In the genomic region with DNA sequence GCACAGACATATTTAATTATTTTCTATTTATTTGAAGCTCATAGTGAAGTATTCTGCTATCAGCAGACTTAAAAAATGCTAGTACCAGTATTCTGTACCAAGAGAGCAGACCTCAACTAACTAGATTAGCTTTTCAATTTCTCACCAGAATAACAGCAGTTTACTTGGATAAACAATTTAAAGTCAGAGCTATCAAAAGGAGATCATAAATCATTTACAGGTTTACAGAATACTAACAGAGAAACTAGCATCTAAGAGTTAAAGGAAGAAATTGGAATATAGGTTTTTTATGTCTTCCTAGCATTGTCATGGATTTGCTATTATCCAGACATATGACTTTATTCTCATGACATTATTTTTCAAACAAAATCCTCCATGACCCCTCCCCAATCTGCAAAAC, we compare ENCODE assay signal across 16 cellular contexts. TPM values are rescaled to one million over a fixed set of nuclear protein-coding genes. Genes with fewer than 3 reads are reported as not detected.
DNase-seq lines count a peak whose midpoint lies in the region; ATAC-seq and TF ChIP-seq lines count a peak whose summit lies in the region.
"Had no signal": no experiment of that assay in that cellular context is flagged by ENCODE, and none has a peak within 500 bp of the region (broad histone marks: within the 10 kb centered on the region; RNA-seq: fewer than 3 reads in every experiment).

No MANE protein-coding gene starts in this region.

- H3K4me3 ChIP-seq in ascending aorta, result peak overlapping the region in 1 of 2 donors; percentile 83
- H3K4me3 ChIP-seq in neural cell (ENCODE audit: low read length), result peak overlapping the region; percentile 87

- peaks cover 41% of the 10 kb centered on the region for H3K36me3 Mint-ChIP-seq in stimulated activated naive CD8-positive, alpha-beta T cell treated with anti-CD3 and anti-CD28 coated beads, Interleukin-15, Interleukin-2, amounts not matched to agents 100 ng/mL and 50 ng/mL, for 24 hours (ENCODE audit: low read depth)

- peak overlapping the region; percentile 95 for H3K27ac Mint-ChIP-seq in stimulated activated naive CD8-positive, alpha-beta T cell treated with anti-CD3 and anti-CD28 coated beads, Interleukin-15, Interleukin-2, amounts not matched to agents 100 ng/mL and 50 ng/mL, for 24 hours

- H4K20me1 ChIP-seq in neural cell (ENCODE audit: insufficient read depth), result no peaks in the 10 kb centered on the region

- H3K27me3 Mint-ChIP-seq in stimulated activated naive CD8-positive, alpha-beta T cell treated with anti-CD3 and anti-CD28 coated beads, Interleukin-15, Interleukin-2, amounts not matched to agents 100 ng/mL and 50 ng/mL, for 24 hours, result no peaks in the 10 kb centered on the region

- ATAC-seq in stimulated activated naive CD8-positive, alpha-beta T cell treated with anti-CD3 and anti-CD28 coated beads, Interleukin-15, Interleukin-2, amounts not matched to agents 100 U/mL and 50 U/mL, for 24 hours, result no peak
- ATAC-seq: left ventricle myocardium superior, SK-N-SH treated with all-trans-retinoic acid at 6 μM for 48 hours had no signal

- H3F3A ChIP-seq in neural cell (ENCODE audit: insufficient read depth, low read length, poor library complexity, severe bottlenecking), result no peaks in the 10 kb centered on the region

- TF ChIP-seq RAD21 in neural cell (conservative IDR thresholded peaks at IDR 0.05), result no peak

- H3K9me3 Mint-ChIP-seq in stimulated activated naive CD8-positive, alpha-beta T cell treated with anti-CD3 and anti-CD28 coated beads, Interleukin-15, Interleukin-2, amounts not matched to agents 100 ng/mL and 50 ng/mL, for 24 hours, result no peaks in the 10 kb centered on the region

- H3K79me2 ChIP-seq in neural cell (replicated peaks; ENCODE audit: insufficient read depth, low read length), result peaks cover 55% of the 10 kb centered on the region

- intact Hi-C loops in ascending aorta (cut with DNase I), result no loop called here

- peaks cover 71% of the 10 kb centered on the region for H3K4me1 Mint-ChIP-seq in stimulated activated naive CD8-positive, alpha-beta T cell treated with anti-CD3 and anti-CD28 coated beads, Interleukin-15, Interleukin-2, amounts not matched to agents 100 ng/mL and 50 ng/mL, for 24 hours (ENCODE audit: low read depth)

- no peak for DNase-seq in stimulated activated naive CD8-positive, alpha-beta T cell treated with anti-CD3 and anti-CD28 coated beads, Interleukin-15, Interleukin-2, amounts not matched to agents 100 U/mL and 50 U/mL, for 24 hours
- no peak for DNase-seq in ascending aorta (ENCODE audit: low spot score in 2 of 2)
- DNase-seq in stimulated activated CD4-positive, alpha-beta T cell treated with anti-CD3 and anti-CD28 coated beads, Interleukin-2, amount 100 ng/mL, for 48 hours, result no peak
- no peak for DNase-seq in AG08396 (ENCODE audit: low spot score)
- no peak for DNase-seq in NCI-H1048 (lab: John Stamatoyannopoulos, UW)
- no peak for DNase-seq in NCI-H2171 treated with DMSO at 0.1 percent for 48 hours (lab: John Stamatoyannopoulos, UW)
- DNase-seq: activated CD8-positive, alpha-beta memory T cell treated with anti-CD3 and anti-CD28 coated beads, Interleukin-2, amount 50 U/mL, for 48 hours; AML-193; DMS79 treated with DMSO at 0.1 percent for 48 hours; left ventricle myocardium superior; NCI-H1417; small intestine had no signal

- H3K9me2 ChIP-seq in neural cell (ENCODE audit: insufficient read depth, low read length), result no peaks in the 10 kb centered on the region

- H2AFZ ChIP-seq in neural cell (ENCODE audit: low read depth, low read length), result no peak overlapping the region

- H3K9me3 ChIP-seq in ascending aorta (no peaks in the 10 kb centered on the region), neural cell (ENCODE audit: low read length) (no peaks in the 10 kb centered on the region)

- peaks cover 0 to 3% of the 10 kb centered on the region in 2 donors for H3K36me3 ChIP-seq in ascending aorta
- H3K36me3 ChIP-seq in neural cell (ENCODE audit: insufficient read depth, low read length), result no peaks in the 10 kb centered on the region

- peak overlapping the region; percentile 33 for H3K27ac ChIP-seq in ascending aorta
- H3K27ac ChIP-seq in neural cell (ENCODE audit: low read length), result no peak overlapping the region
- H3K27ac ChIP-seq: KMS-11 had no signal

- TF ChIP-seq EP300 in neural cell (conservative IDR thresholded peaks at IDR 0.05; ENCODE audit: poor library complexity, severe bottlenecking), result no peak

- no peaks in the 10 kb centered on the region for H3K27me3 ChIP-seq in ascending aorta
- no peaks in the 10 kb centered on the region for H3K27me3 ChIP-seq in neural cell (ENCODE audit: insufficient read depth, low read depth, low read length)

- no peak overlapping the region for H3K4me3 Mint-ChIP-seq in stimulated activated naive CD8-positive, alpha-beta T cell treated with anti-CD3 and anti-CD28 coated beads, Interleukin-15, Interleukin-2, amounts not matched to agents 100 ng/mL and 50 ng/mL, for 24 hours

- no peak for TF ChIP-seq CTCF in ascending aorta (IDR thresholded peaks at IDR 0.05)
- no peak for TF ChIP-seq CTCF in neural cell (IDR thresholded peaks at IDR 0.05; ENCODE audit: poor library complexity, severe bottlenecking)

- no peak overlapping the region for H3K9ac ChIP-seq in neural cell (ENCODE audit: low read length)
- H3K9ac ChIP-seq: KMS-11 had no signal

- peak overlapping the region; percentile 43 for H3K4me2 ChIP-seq in neural cell (ENCODE audit: low read length)

- H3K4me1 ChIP-seq in ascending aorta, result peaks cover 5 to 54% of the 10 kb centered on the region in 2 donors

TF ChIP-seq in neural cell, 6 proteins besides CTCF, POLR2A, EP300 and RAD21:
- TF ChIP-seq EZH2 (IDR thresholded peaks at IDR 0.05; ENCODE audit: borderline replicate concordance, insufficient read depth, low read length, poor library complexity, severe bottlenecking) (no peak), MXI1 (conservative IDR thresholded peaks at IDR 0.05; ENCODE audit: poor library complexity, severe bottlenecking) (no peak), TAF1 (IDR thresholded peaks at IDR 0.05; ENCODE audit: low read depth) (no peak), POLR2AphosphoS5 (IDR thresholded peaks at IDR 0.05) (no peak), SMC3 (conservative IDR thresholded peaks at IDR 0.05; ENCODE audit: poor library complexity) (no peak)
- TF ChIP-seq, protein P1, sequence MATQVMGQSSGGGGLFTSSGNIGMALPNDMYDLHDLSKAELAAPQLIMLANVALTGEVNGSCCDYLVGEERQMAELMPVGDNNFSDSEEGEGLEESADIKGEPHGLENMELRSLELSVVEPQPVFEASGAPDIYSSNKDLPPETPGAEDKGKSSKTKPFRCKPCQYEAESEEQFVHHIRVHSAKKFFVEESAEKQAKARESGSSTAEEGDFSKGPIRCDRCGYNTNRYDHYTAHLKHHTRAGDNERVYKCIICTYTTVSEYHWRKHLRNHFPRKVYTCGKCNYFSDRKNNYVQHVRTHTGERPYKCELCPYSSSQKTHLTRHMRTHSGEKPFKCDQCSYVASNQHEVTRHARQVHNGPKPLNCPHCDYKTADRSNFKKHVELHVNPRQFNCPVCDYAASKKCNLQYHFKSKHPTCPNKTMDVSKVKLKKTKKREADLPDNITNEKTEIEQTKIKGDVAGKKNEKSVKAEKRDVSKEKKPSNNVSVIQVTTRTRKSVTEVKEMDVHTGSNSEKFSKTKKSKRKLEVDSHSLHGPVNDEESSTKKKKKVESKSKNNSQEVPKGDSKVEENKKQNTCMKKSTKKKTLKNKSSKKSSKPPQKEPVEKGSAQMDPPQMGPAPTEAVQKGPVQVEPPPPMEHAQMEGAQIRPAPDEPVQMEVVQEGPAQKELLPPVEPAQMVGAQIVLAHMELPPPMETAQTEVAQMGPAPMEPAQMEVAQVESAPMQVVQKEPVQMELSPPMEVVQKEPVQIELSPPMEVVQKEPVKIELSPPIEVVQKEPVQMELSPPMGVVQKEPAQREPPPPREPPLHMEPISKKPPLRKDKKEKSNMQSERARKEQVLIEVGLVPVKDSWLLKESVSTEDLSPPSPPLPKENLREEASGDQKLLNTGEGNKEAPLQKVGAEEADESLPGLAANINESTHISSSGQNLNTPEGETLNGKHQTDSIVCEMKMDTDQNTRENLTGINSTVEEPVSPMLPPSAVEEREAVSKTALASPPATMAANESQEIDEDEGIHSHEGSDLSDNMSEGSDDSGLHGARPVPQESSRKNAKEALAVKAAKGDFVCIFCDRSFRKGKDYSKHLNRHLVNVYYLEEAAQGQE (IDR thresholded peaks at IDR 0.05; ENCODE audit: borderline replicate concordance), result no peak

RNA-seq across cellular contexts. Expression of a gene that starts 3.4 kb away (rescaled TPM):
- 189 TPM for total RNA-seq in ascending aorta
- 71.9 and 80.9 TPM in 2 replicates for polyA plus RNA-seq in neural cell
- polyA minus RNA-seq in neural cell, result 144 and 153 TPM in 2 replicates

RNA-seq across cellular contexts. Expression of a gene that starts 33.3 kb away (rescaled TPM):
- 123 TPM for total RNA-seq in ascending aorta
- polyA plus RNA-seq in neural cell, result 120 and 124 TPM in 2 replicates
- 51.5 and 62.8 TPM in 2 replicates for polyA minus RNA-seq in neural cell
